9 cellular contexts compared by ENCODE assay signal in the genomic region with DNA sequence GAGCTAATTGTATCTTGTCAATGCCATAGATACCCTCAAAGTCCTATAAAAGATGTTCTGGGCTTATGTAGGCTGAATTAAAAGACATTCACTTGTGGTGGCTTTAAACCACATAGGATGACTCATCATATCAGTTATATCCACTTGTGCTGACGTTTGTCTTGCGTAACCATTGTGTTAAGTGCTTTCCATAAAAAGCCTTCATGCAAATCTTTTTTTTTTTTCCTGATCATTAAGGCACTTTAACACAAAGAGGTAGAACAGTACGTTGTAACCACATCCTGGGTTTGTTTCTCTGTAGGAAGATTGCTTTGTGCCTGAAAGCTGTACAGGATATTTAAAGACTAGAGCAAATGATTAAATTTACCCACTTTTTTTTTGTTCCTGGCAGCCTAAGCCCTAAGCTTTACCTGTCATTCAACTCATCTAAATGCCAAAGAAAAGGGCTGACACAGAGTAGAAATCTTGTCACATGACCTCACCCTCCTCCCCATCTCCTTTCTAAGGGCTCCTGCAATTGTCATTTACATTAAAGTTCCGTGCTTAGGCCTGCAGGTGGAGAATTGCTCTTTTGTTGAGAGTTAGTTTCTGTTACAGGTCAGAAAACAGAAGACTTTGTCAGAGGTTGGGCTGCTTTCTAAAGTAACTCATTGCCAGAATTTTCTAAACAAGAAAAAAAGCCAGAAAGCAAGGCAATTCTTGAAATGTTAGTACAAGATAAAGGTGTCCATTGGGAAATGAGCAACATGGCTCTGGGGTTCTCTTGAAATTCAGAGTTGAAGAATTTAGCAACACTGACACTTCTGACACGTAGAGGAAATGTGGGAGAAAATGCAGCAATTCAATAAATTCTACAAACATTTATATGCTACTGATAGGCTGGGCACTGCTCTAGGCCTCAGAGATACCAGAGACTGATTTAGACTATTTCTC.
A peak's percentile ranks its signal among the peaks of the same experiment; 100 is the strongest.
DNase-seq lines count a peak whose midpoint lies in the region; ATAC-seq and TF ChIP-seq lines count a peak whose summit lies in the region.
"Had no signal": no experiment of that assay in that cellular context is flagged by ENCODE, and none has a peak within 500 bp of the region (broad histone marks: within the 10 kb centered on the region; RNA-seq: fewer than 3 reads in every experiment).

No MANE protein-coding gene starts in this region.

- H3K36me3 ChIP-seq in CD8-positive, alpha-beta memory T cell (ENCODE audit: insufficient read depth, low read length), result no peaks in the 10 kb centered on the region
- H3K36me3 ChIP-seq in iPS-20b (ENCODE audit: insufficient read depth, low read depth, low read length), result no peaks in the 10 kb centered on the region
- H3K36me3 ChIP-seq: SJSA1 had no signal

- ATAC-seq in GM19395 (IDR thresholded peaks at IDR 0.05; ENCODE audit: unreplicated experiment) (peak; percentile 88), HG03342 (IDR thresholded peaks at IDR 0.05; ENCODE audit: unreplicated experiment) (peak; percentile 90)

- no peak overlapping the region for H3K27ac ChIP-seq in CD8-positive, alpha-beta memory T cell (ENCODE audit: low read depth, low read length)
- H3K27ac ChIP-seq in iPS-20b (ENCODE audit: low read length), result peak overlapping the region; percentile 40
- H3K27ac ChIP-seq: SJSA1 had no signal

- in situ Hi-C loops in G401 (cut with HindIII; ENCODE audit: low sequenced_read_pairs), result no loop called here

- POLR2A ChIA-PET in CD8-positive, alpha-beta memory T cell (lab: Charles Lee), result no interaction called here

- H3K9me3 ChIP-seq in CD8-positive, alpha-beta memory T cell (ENCODE audit: low read length), result no peaks in the 10 kb centered on the region
- no peaks in the 10 kb centered on the region for H3K9me3 ChIP-seq in iPS-20b (ENCODE audit: insufficient read depth, low read depth, low read length)
- H3K9me3 ChIP-seq: SJSA1 had no signal

- TF ChIP-seq CTCF in mesothelial cell of epicardium (IDR thresholded peaks at IDR 0.05; ENCODE audit: unreplicated experiment), result no peak

- no peaks in the 10 kb centered on the region for H3K36me3 Mint-ChIP-seq in CD8-positive, alpha-beta memory T cell
- H3K36me3 Mint-ChIP-seq in activated naive CD4-positive, alpha-beta T cell treated with anti-CD3 and anti-CD28 coated beads for 36 hours (ENCODE audit: low read depth), result peaks cover 1% of the 10 kb centered on the region
- H3K36me3 Mint-ChIP-seq in mesothelial cell of epicardium, result no peaks in the 10 kb centered on the region

- H3K4me3 ChIP-seq in CD8-positive, alpha-beta memory T cell (ENCODE audit: low read length), result no peak overlapping the region
- H3K4me3 ChIP-seq in iPS-20b (ENCODE audit: low read length), result peak overlapping the region; percentile 38; the same call in 1 of the 2 replicates
- H3K4me3 ChIP-seq: SJSA1 had no signal

- peak overlapping the region in 6 of 8 donors; percentile 7 to 68 (median 40) for H3K27ac Mint-ChIP-seq in CD8-positive, alpha-beta memory T cell
- peak overlapping the region; percentile 98 for H3K27ac Mint-ChIP-seq in activated naive CD4-positive, alpha-beta T cell treated with anti-CD3 and anti-CD28 coated beads for 36 hours
- no peak overlapping the region for H3K27ac Mint-ChIP-seq in mesothelial cell of epicardium

- no peaks in the 10 kb centered on the region for H3K27me3 Mint-ChIP-seq in CD8-positive, alpha-beta memory T cell
- H3K27me3 Mint-ChIP-seq in activated naive CD4-positive, alpha-beta T cell treated with anti-CD3 and anti-CD28 coated beads for 36 hours (ENCODE audit: low read depth), result no peaks in the 10 kb centered on the region
- H3K27me3 Mint-ChIP-seq in mesothelial cell of epicardium (ENCODE audit: low read depth), result no peaks in the 10 kb centered on the region

- H3K9ac ChIP-seq in iPS-20b (ENCODE audit: low read depth, low read length), result peak overlapping the region; percentile 49; the same call in 1 of the 2 replicates

- DNase-seq in CD8-positive, alpha-beta memory T cell, result peak in 3 of 5 donors; percentile 40 to 80 (median 50)
- DNase-seq in NCI-H460 (ENCODE audit: extremely low read depth, low read depth) (peak; percentile 78), G401 (ENCODE audit: low spot score) (no peak), mesothelial cell of epicardium (ENCODE audit: low spot score in 2 of 2, unreplicated experiment in 2 of 2) (no peak)
- DNase-seq in activated naive CD4-positive, alpha-beta T cell treated with anti-CD3 and anti-CD28 coated beads for 36 hours, result peak; percentile 69

- peak overlapping the region in 1 of 7 donors; percentile 30 for H3K4me3 Mint-ChIP-seq in CD8-positive, alpha-beta memory T cell
- H3K4me3 Mint-ChIP-seq in activated naive CD4-positive, alpha-beta T cell treated with anti-CD3 and anti-CD28 coated beads for 36 hours, result peak overlapping the region; percentile 45
- no peak overlapping the region for H3K4me3 Mint-ChIP-seq in mesothelial cell of epicardium

- H3K9me3 Mint-ChIP-seq in CD8-positive, alpha-beta memory T cell, result peaks cover 0 to 47% (median 7%) of the 10 kb centered on the region in 5 donors
- peaks cover 2% of the 10 kb centered on the region for H3K9me3 Mint-ChIP-seq in activated naive CD4-positive, alpha-beta T cell treated with anti-CD3 and anti-CD28 coated beads for 36 hours
- H3K9me3 Mint-ChIP-seq in mesothelial cell of epicardium, result no peaks in the 10 kb centered on the region

- intact Hi-C loops in activated naive CD4-positive, alpha-beta T cell treated with anti-CD3 and anti-CD28 coated beads for 36 hours (cut with micrococcal nuclease), result loop anchor here (1.0 to 10.0 kb wide), 15 partner anchors 29 to 1978 kb away; a partner anchor contains a TSS

- H3K4me1 ChIP-seq in CD8-positive, alpha-beta memory T cell (ENCODE audit: insufficient read depth, low read length), result peaks cover 20% of the 10 kb centered on the region
- peaks cover 15% of the 10 kb centered on the region for H3K4me1 ChIP-seq in iPS-20b (ENCODE audit: insufficient read depth, low read length)
- H3K4me1 ChIP-seq: SJSA1 had no signal

- no peaks in the 10 kb centered on the region for H3K27me3 ChIP-seq in CD8-positive, alpha-beta memory T cell (ENCODE audit: insufficient read depth, low read length, poor library complexity, severe bottlenecking)
- H3K27me3 ChIP-seq in iPS-20b (ENCODE audit: insufficient read depth, low read length), result no peaks in the 10 kb centered on the region
- H3K27me3 ChIP-seq: SJSA1 had no signal

- peaks cover 3 to 10% (median 6%) of the 10 kb centered on the region in 3 donors for H3K4me1 Mint-ChIP-seq in CD8-positive, alpha-beta memory T cell
- H3K4me1 Mint-ChIP-seq in activated naive CD4-positive, alpha-beta T cell treated with anti-CD3 and anti-CD28 coated beads for 36 hours (ENCODE audit: low read depth), result peaks cover 38% of the 10 kb centered on the region
- H3K4me1 Mint-ChIP-seq in mesothelial cell of epicardium, result no peaks in the 10 kb centered on the region

- CTCF ChIA-PET in CD8-positive, alpha-beta memory T cell (lab: Charles Lee), result no interaction called here
- CTCF ChIA-PET in activated naive CD4-positive, alpha-beta T cell treated with anti-CD3 and anti-CD28 coated beads for 36 hours (lab: Charles Lee), result interaction anchor here (0.6 to 0.9 kb wide), 6 partner anchors 29 to 1469 kb away, joined by 3 to 5 read pairs (median 3); no protein-coding TSS in a partner anchor

Comparison
In these comparisons a context has a peak if more than half of its experiments do, and no peak if none do; other contexts are left out.
1. DNase-seq: peak in CD8-positive, alpha-beta memory T cell (3 of 5), NCI-H460 (single experiment) and activated naive CD4-positive, alpha-beta T cell treated with anti-CD3 and anti-CD28 coated beads for 36 hours (single experiment); none in G401 (single experiment) and mesothelial cell of epicardium (0 of 2).